In genomic region chr7:25259487-25260243, GRCh38 we compare ENCODE assay signal across 8 cellular contexts. TPM values are rescaled to one million over a fixed set of nuclear protein-coding genes. Genes with fewer than 3 reads are reported as not detected.
DNase-seq lines count a peak whose midpoint lies in the region; ATAC-seq lines count a peak whose summit lies in the region.

No MANE protein-coding gene starts in this region.

- H3K27ac Mint-ChIP-seq in activated naive CD8-positive, alpha-beta T cell treated with anti-CD3 and anti-CD28 coated beads, Interleukin-2, amount 10 ng/mL, durations not matched to agents 7 days and 5 days: no peak overlapping the region

- peak; percentile 92 for DNase-seq in DMS53 treated with DMSO at 0.1 percent for 48 hours (lab: John Stamatoyannopoulos, UW; ENCODE audit: unreplicated experiment)
- DNase-seq in HAP-1 (ENCODE audit: low spot score in 2 of 2): peak; percentile 82
- DNase-seq in NCI-H1417 treated with DMSO at 0.1 percent for 48 hours (lab: John Stamatoyannopoulos, UW): peak; percentile 67
- peak; percentile 49 to 74 for DNase-seq in SW 1271 (lab: John Stamatoyannopoulos, UW)
- peak; percentile 32 for DNase-seq in activated naive CD8-positive, alpha-beta T cell treated with anti-CD3 and anti-CD28 coated beads, Interleukin-2, amount 10 ng/mL, durations not matched to agents 7 days and 5 days
- DNase-seq in left cardiac atrium: peak; percentile 55
- peak; percentile 85 for DNase-seq in retina

- no peaks in the 10 kb centered on the region for H3K9me3 Mint-ChIP-seq in activated naive CD8-positive, alpha-beta T cell treated with anti-CD3 and anti-CD28 coated beads, Interleukin-2, amount 10 ng/mL, durations not matched to agents 7 days and 5 days

- H3K4me3 Mint-ChIP-seq in activated naive CD8-positive, alpha-beta T cell treated with anti-CD3 and anti-CD28 coated beads, Interleukin-2, amount 10 ng/mL, durations not matched to agents 7 days and 5 days: peak overlapping the region; percentile 18

- H3K9me3 ChIP-seq in HAP-1: no peaks in the 10 kb centered on the region

- H3K36me3 Mint-ChIP-seq in activated naive CD8-positive, alpha-beta T cell treated with anti-CD3 and anti-CD28 coated beads, Interleukin-2, amount 10 ng/mL, durations not matched to agents 7 days and 5 days: no peaks in the 10 kb centered on the region

- no peaks in the 10 kb centered on the region for H3K36me3 ChIP-seq in HAP-1 (replicated peaks)

- no peak overlapping the region for H3K4me3 ChIP-seq in HAP-1

- ATAC-seq in activated naive CD8-positive, alpha-beta T cell treated with anti-CD3 and anti-CD28 coated beads, Interleukin-2, amount 10 ng/mL, durations not matched to agents 7 days and 5 days (ENCODE audit: low read depth): peak; percentile 77
- ATAC-seq in left cardiac atrium: peak; percentile 77 to 78
- ATAC-seq in HG03095 (IDR thresholded peaks at IDR 0.05; ENCODE audit: unreplicated experiment): no peak

- H3K27me3 Mint-ChIP-seq in activated naive CD8-positive, alpha-beta T cell treated with anti-CD3 and anti-CD28 coated beads, Interleukin-2, amount 10 ng/mL, durations not matched to agents 7 days and 5 days: peaks cover 11% of the 10 kb centered on the region

- H3K27me3 ChIP-seq in HAP-1 (ENCODE audit: low read depth): no peaks in the 10 kb centered on the region; the same call in 1 of the 2 replicates

- intact Hi-C loops in left cardiac atrium (cut with DNase I): loop anchor here (1.0 to 5.0 kb wide), 4 partner anchors 130 to 593 kb away; no protein-coding TSS in a partner anchor

- peaks cover 4% of the 10 kb centered on the region for H3K4me1 ChIP-seq in HAP-1

- H3K4me1 Mint-ChIP-seq in activated naive CD8-positive, alpha-beta T cell treated with anti-CD3 and anti-CD28 coated beads, Interleukin-2, amount 10 ng/mL, durations not matched to agents 7 days and 5 days: peaks cover 21% of the 10 kb centered on the region

- in situ Hi-C loops in HAP-1 (cut with MboI; ENCODE audit: low sequenced_read_pairs): loop anchor here (5.0 kb wide), 3 partner anchors 128 to 593 kb away; no protein-coding TSS in a partner anchor

- POLR2A ChIA-PET in activated naive CD8-positive, alpha-beta T cell treated with anti-CD3 and anti-CD28 coated beads, Interleukin-2, amount 10 ng/mL, durations not matched to agents 7 days and 5 days (lab: Charles Lee): no interaction called here

RNA-seq across cellular contexts. Expression of gene NPVF, which starts 31.4 kb away (rescaled TPM):
- not detected for total RNA-seq in activated naive CD8-positive, alpha-beta T cell treated with anti-CD3 and anti-CD28 coated beads, Interleukin-2, amount 10 ng/mL, durations not matched to agents 7 days and 5 days
- total RNA-seq in left cardiac atrium: not detected

Comparison
In these comparisons a context has a peak if more than half of its experiments do, and no peak if none do; other contexts are left out.
1. DNase-seq: peak in every context shown above with its lines; median percentile 92 in DMS53 treated with DMSO at 0.1 percent for 48 hours; 85 in retina; 82 in HAP-1; 67 in NCI-H1417 treated with DMSO at 0.1 percent for 48 hours; 62 in SW 1271; 55 in left cardiac atrium; 32 in activated naive CD8-positive, alpha-beta T cell treated with anti-CD3 and anti-CD28 coated beads, Interleukin-2, amount 10 ng/mL, durations not matched to agents 7 days and 5 days.